1 cellular context compared by ENCODE assay signal in the genomic region with DNA sequence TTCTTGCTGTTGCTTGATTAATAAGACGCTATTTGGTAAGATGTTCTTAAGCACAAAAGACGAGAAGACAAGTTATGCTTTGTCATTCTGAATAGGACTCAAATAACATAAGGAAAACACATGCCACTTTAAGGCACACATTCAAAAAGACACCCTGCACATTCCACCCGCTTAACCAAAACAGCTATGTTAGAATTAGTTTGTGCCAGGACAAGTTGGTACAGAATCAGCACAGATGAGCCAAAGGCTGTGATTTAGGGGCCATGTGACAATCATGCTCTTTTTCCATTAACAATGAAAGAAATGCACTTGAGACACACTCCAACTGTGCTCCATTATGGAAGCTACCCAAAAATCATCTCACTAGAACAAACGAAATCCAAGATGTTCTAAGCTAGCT.
TF ChIP-seq lines count a peak whose summit lies in the region.

No MANE protein-coding gene starts in this region.

TF ChIP-seq in GM23338, 12 proteins besides CTCF, POLR2A, EP300 and RAD21 (continued from another document):
- TF ChIP-seq, protein P1, sequence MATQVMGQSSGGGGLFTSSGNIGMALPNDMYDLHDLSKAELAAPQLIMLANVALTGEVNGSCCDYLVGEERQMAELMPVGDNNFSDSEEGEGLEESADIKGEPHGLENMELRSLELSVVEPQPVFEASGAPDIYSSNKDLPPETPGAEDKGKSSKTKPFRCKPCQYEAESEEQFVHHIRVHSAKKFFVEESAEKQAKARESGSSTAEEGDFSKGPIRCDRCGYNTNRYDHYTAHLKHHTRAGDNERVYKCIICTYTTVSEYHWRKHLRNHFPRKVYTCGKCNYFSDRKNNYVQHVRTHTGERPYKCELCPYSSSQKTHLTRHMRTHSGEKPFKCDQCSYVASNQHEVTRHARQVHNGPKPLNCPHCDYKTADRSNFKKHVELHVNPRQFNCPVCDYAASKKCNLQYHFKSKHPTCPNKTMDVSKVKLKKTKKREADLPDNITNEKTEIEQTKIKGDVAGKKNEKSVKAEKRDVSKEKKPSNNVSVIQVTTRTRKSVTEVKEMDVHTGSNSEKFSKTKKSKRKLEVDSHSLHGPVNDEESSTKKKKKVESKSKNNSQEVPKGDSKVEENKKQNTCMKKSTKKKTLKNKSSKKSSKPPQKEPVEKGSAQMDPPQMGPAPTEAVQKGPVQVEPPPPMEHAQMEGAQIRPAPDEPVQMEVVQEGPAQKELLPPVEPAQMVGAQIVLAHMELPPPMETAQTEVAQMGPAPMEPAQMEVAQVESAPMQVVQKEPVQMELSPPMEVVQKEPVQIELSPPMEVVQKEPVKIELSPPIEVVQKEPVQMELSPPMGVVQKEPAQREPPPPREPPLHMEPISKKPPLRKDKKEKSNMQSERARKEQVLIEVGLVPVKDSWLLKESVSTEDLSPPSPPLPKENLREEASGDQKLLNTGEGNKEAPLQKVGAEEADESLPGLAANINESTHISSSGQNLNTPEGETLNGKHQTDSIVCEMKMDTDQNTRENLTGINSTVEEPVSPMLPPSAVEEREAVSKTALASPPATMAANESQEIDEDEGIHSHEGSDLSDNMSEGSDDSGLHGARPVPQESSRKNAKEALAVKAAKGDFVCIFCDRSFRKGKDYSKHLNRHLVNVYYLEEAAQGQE (IDR thresholded peaks at IDR 0.05; ENCODE audit: unreplicated experiment): no peak
